In the genomic region with DNA sequence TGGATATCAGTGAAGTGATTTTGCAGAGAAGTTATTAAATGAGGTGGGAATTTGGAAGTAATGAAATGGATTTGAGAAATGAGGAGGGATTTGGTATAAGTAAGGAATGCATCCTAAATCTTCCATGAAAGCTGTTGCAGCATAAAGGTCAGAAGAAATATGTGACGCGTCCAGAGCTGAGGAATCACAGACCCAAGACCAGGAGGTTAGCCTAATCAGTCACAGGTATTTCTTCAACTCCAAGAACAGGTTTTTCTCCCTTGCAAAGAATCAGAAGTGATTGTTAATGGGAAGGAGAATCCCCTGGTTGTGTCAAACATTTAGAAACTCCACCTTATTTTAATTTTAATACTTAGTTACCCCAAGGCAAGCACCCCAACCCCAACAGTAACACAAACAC, we compare ENCODE assay signal across 24 cellular contexts.
"Had no signal": no experiment of that assay in that cellular context is flagged by ENCODE, and none has a peak within 500 bp of the region (broad histone marks: within the 10 kb centered on the region; RNA-seq: fewer than 3 reads in every experiment).

No MANE protein-coding gene starts in this region.

- H3K27ac ChIP-seq: coronary artery, left lung, neural progenitor cell, parathyroid adenoma, right lobe of liver, thyroid gland, upper lobe of left lung had no signal

- H3K4me1 ChIP-seq: parathyroid adenoma, right lobe of liver, thyroid gland, upper lobe of left lung had no signal

- H3K36me3 Mint-ChIP-seq: naive B cell, neural progenitor cell had no signal

- H2AFZ ChIP-seq: neural progenitor cell, parathyroid adenoma had no signal

- H3K9me3 ChIP-seq: left lung, mucosa of descending colon, right lobe of liver, thyroid gland, upper lobe of left lung had no signal

- H3K27me3 Mint-ChIP-seq: progenitor cell of endocrine pancreas had no signal

- H3K4me1 Mint-ChIP-seq: naive B cell; nephron; stimulated activated naive CD8-positive, alpha-beta T cell treated with anti-CD3 and anti-CD28 coated beads, Interleukin-15, amount 100 ng/mL, for 72 hours had no signal

- H3K4me3 Mint-ChIP-seq: mesothelial cell of epicardium; naive B cell; nephron; neural progenitor cell; stimulated activated naive CD8-positive, alpha-beta T cell treated with anti-CD3 and anti-CD28 coated beads, Interleukin-15, amount 100 ng/mL, for 72 hours had no signal

- H3K4me2 ChIP-seq: neural progenitor cell, smooth muscle cell had no signal

- H3K9ac ChIP-seq: neural progenitor cell, parathyroid adenoma had no signal

- H3K9me3 Mint-ChIP-seq: stimulated activated naive CD8-positive, alpha-beta T cell treated with anti-CD3 and anti-CD28 coated beads, Interleukin-15, amount 100 ng/mL, for 72 hours had no signal

- DNase-seq: dermis blood vessel endothelial cell; effector memory CD4-positive, alpha-beta T cell; erythroblast; kidney; left lung; mesenchymal stem cell; mucosa of descending colon; naive B cell; right lobe of liver; stimulated activated CD4-positive, alpha-beta T cell treated with anti-CD3 and anti-CD28 coated beads, Interleukin-12 subunit alpha, Interleukin-12 subunit beta, amount 100 ng/mL, for 4 hours; stimulated activated CD4-positive, alpha-beta T cell treated with anti-CD3 and anti-CD28 coated beads, Interleukin-1b, Interleukin-23, amount 100 ng/mL, for 48 hours; stimulated activated CD4-positive, alpha-beta T cell treated with anti-CD3 and anti-CD28 coated beads, Interleukin-4, amount 100 ng/mL, for 1 hour; stimulated activated CD8-positive, alpha-beta memory T cell treated with anti-CD3 and anti-CD28 coated beads, Interleukin-4, amount 100 ng/mL, for 48 hours; stimulated activated naive CD4-positive, alpha-beta T cell; stimulated activated naive CD8-positive, alpha-beta T cell treated with anti-CD3 and anti-CD28 coated beads, Interleukin-15, amount 100 ng/mL, for 72 hours; thyroid gland; upper lobe of left lung had no signal

- H3K27ac Mint-ChIP-seq: mesothelial cell of epicardium; naive B cell; nephron; neural progenitor cell; progenitor cell of endocrine pancreas; stimulated activated naive CD8-positive, alpha-beta T cell treated with anti-CD3 and anti-CD28 coated beads, Interleukin-15, amount 100 ng/mL, for 72 hours had no signal

- H3K27me3 ChIP-seq: left lung, neural progenitor cell, thyroid gland, upper lobe of left lung had no signal

- H3K79me2 ChIP-seq: parathyroid adenoma had no signal
